Comparison of ENCODE assay signal across 8 cellular contexts in the genomic region with DNA sequence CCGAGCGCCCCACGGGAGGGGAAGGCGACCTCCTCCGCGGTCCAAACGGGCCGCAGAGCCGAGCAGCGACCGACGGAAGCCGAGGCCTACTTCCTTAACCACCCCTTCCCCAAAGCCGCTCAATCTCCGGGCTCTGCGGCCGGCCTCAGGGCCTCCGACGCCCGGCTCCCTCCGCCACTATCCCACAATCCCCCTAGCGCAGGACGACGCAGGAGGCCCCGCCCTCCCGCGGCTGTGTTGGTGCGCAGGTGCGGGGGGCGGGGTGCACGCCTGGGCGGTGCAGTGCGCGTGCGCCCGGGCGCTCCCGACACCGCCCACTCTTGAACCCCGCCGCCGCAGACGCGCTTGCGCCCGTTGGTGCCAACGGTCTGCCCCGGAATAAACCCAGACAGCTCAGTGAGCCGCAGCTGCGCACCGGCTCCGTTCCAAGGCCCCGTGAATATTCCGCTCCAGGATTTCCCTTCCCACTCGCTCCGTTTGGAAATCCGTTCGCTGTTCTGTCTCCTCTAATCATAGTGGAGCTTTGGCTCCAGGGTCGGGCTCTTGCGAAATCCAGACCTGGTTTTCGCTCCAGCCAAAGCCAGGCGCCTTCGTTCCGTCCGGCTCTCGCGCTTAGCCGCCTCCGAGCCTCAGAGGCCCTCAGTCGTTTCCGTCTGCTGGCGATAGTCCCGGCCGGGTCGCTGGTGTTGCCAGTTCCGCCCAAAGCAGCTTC. TPM values are rescaled to one million over a fixed set of nuclear protein-coding genes. Genes with fewer than 3 reads are reported as not detected.
DNase-seq lines count a peak whose midpoint lies in the region; FAIRE-seq and TF ChIP-seq lines count a peak whose summit lies in the region.

TSS of gene PPP6R1 (minus strand) at position 190 of the 712 bp plus-strand sequence. CDS start 11,914 bp downstream, outside the sequence.

- intact Hi-C loops in activated naive CD4-positive, alpha-beta T cell treated with anti-CD3 and anti-CD28 coated beads for 36 hours (cut with micrococcal nuclease) = loop anchor here (1.0 to 10.0 kb wide), 16 partner anchors 21 to 1124 kb away; partner anchors contain the start of genes CNOT3, FIZ1, HSPBP1 and ISOC2

- H3K4me2 ChIP-seq in neuronal stem cell (ENCODE audit: insufficient read depth, low read length, poor library complexity, severe bottlenecking) = peak within 1 kb of the TSS; percentile 82

- H4K91ac ChIP-seq in neuronal stem cell (ENCODE audit: low read depth, low read length, poor library complexity) = no peak within 1 kb of the TSS

- peak within 1 kb of the TSS; percentile 99 for H3K27ac Mint-ChIP-seq in activated naive CD4-positive, alpha-beta T cell treated with anti-CD3 and anti-CD28 coated beads for 36 hours

- H3K9me3 Mint-ChIP-seq in activated naive CD4-positive, alpha-beta T cell treated with anti-CD3 and anti-CD28 coated beads for 36 hours = no peaks in the 10 kb centered on the region

- H3K4me1 ChIP-seq in neuronal stem cell (ENCODE audit: control insufficient read depth in 2 of 2, insufficient read depth in 1 of 2, low read depth in 1 of 2, low read length in 2 of 2) = peaks cover 12 to 17% of the 10 kb centered on the region in 2 donors

- H3K18ac ChIP-seq in neuronal stem cell (ENCODE audit: low read length) = peak within 1 kb of the TSS; percentile 99

- no peak within 1 kb of the TSS for H4K8ac ChIP-seq in neuronal stem cell (ENCODE audit: low read depth, low read length)

- peak within 1 kb of the TSS; percentile 88 for H2AFZ ChIP-seq in neuronal stem cell (ENCODE audit: low read length)

- H3K4me3 Mint-ChIP-seq in activated naive CD4-positive, alpha-beta T cell treated with anti-CD3 and anti-CD28 coated beads for 36 hours = peak within 1 kb of the TSS; percentile 88

- peaks cover 16% of the 10 kb centered on the region for H3K4me1 Mint-ChIP-seq in activated naive CD4-positive, alpha-beta T cell treated with anti-CD3 and anti-CD28 coated beads for 36 hours (ENCODE audit: low read depth)

- H2AK5ac ChIP-seq in neuronal stem cell (ENCODE audit: low read depth, low read length) = peak within 1 kb of the TSS; percentile 74

- no peak within 1 kb of the TSS for H2BK120ac ChIP-seq in neuronal stem cell (ENCODE audit: low read depth, low read length)

- FAIRE-seq in frontal cortex (lab: Jason Lieb, UNC) = no peak

- H3K9ac ChIP-seq in neuronal stem cell (ENCODE audit: low read depth, low read length, poor library complexity) = peak within 1 kb of the TSS; percentile 97

- peaks cover 0 to 15% of the 10 kb centered on the region in 2 donors for H3K36me3 ChIP-seq in neuronal stem cell (replicated peaks in 1 of 2; ENCODE audit: control insufficient read depth in 2 of 2, insufficient read depth in 2 of 2, low read length in 2 of 2)

- peak within 1 kb of the TSS; percentile 80 for H2BK15ac ChIP-seq in neuronal stem cell (ENCODE audit: low read length)

- peak within 1 kb of the TSS; percentile 83 for H2BK5ac ChIP-seq in neuronal stem cell (ENCODE audit: low read length)

- H3K79me1 ChIP-seq in neuronal stem cell (ENCODE audit: low read depth, low read length) = peaks cover 15% of the 10 kb centered on the region

- H3K23ac ChIP-seq in neuronal stem cell (ENCODE audit: low read depth, low read length, poor library complexity) = peak within 1 kb of the TSS; percentile 98

- no peaks in the 10 kb centered on the region for H3K9me3 ChIP-seq in neuronal stem cell (replicated peaks in 1 of 2; ENCODE audit: control insufficient read depth in 2 of 2, insufficient read depth in 1 of 2, low read depth in 1 of 2, low read length in 2 of 2)

- peak; percentile 100 for DNase-seq in GM03348 (ENCODE audit: low spot score)
- DNase-seq in HFF-Myc (ENCODE audit: extremely low read depth, low read depth) = peak; percentile 99
- peak; percentile 98 for DNase-seq in NAMALWA (ENCODE audit: low spot score)
- DNase-seq in SK-N-DZ (ENCODE audit: low spot score) = peak; percentile 96
- DNase-seq in activated naive CD4-positive, alpha-beta T cell treated with anti-CD3 and anti-CD28 coated beads for 36 hours = peak; percentile 95
- peak; percentile 98 to 99 for DNase-seq in frontal cortex (ENCODE audit: low spot score in 2 of 2)
- peak; percentile 98 for DNase-seq in neuronal stem cell (ENCODE audit: low spot score)

- CTCF ChIA-PET in activated naive CD4-positive, alpha-beta T cell treated with anti-CD3 and anti-CD28 coated beads for 36 hours (lab: Charles Lee) = interaction anchor here (0.7 to 1.9 kb wide), 2 partner anchors 29 to 43 kb away, joined by 4 to 8 read pairs; no protein-coding TSS in a partner anchor

- H3K4me3 ChIP-seq in HFF-Myc (replicated peaks; ENCODE audit: low read depth, low read length) (peak within 1 kb of the TSS; percentile 87), neuronal stem cell (ENCODE audit: low read length in 2 of 2) (peak within 1 kb of the TSS; percentile 90 to 99)

- no peak for TF ChIP-seq CTCF in HFF-Myc (IDR thresholded peaks at IDR 0.05; ENCODE audit: low read depth, low read length, missing control alignments)
- no peak for TF ChIP-seq CTCF in subcutaneous adipose tissue (IDR thresholded peaks at IDR 0.05; ENCODE audit: low read depth)

- H3K14ac ChIP-seq in neuronal stem cell (ENCODE audit: low read length) = peak within 1 kb of the TSS; percentile 87

- H2BK12ac ChIP-seq in neuronal stem cell (ENCODE audit: low read length) = peak within 1 kb of the TSS; percentile 60

- no peaks in the 10 kb centered on the region for H3K27me3 Mint-ChIP-seq in activated naive CD4-positive, alpha-beta T cell treated with anti-CD3 and anti-CD28 coated beads for 36 hours (ENCODE audit: low read depth)

- WGBS in neuronal stem cell (ENCODE audit: extremely low coverage in 2 of 2, insufficient read length in 2 of 2, insufficient replicate concordance in 1 of 2), 2 donors = no CpG with 5 or more reads among the region's 76 CpGs

- H3K36me3 Mint-ChIP-seq in activated naive CD4-positive, alpha-beta T cell treated with anti-CD3 and anti-CD28 coated beads for 36 hours (ENCODE audit: low read depth) = peaks cover 45% of the 10 kb centered on the region

- H3K27me3 ChIP-seq in neuronal stem cell (ENCODE audit: control insufficient read depth in 3 of 3, insufficient read depth in 3 of 3, low read depth in 1 of 3, low read length in 3 of 3) = no peaks in the 10 kb centered on the region

- no peak within 1 kb of the TSS for H3K4ac ChIP-seq in neuronal stem cell (ENCODE audit: low read length)

- peak within 1 kb of the TSS; percentile 98 for H3K27ac ChIP-seq in neuronal stem cell (replicated peaks; ENCODE audit: low read length)

RNA-seq across cellular contexts. Expression of gene PPP6R1, which starts in this region (rescaled TPM):
- 13.9 and 15.3 TPM in 2 replicates for polyA plus RNA-seq in SK-N-DZ (2014; cell fraction: cytosol; rRNA removed)
- 22.0 and 32.5 TPM in 2 replicates for polyA plus RNA-seq in SK-N-DZ (2014; cell fraction: nucleus; rRNA removed)
- total RNA-seq in activated naive CD4-positive, alpha-beta T cell treated with anti-CD3 and anti-CD28 coated beads for 36 hours = 100 to 1,000 TPM; 166 to 174 TPM
- total RNA-seq in frontal cortex (11.0 TPM), subcutaneous adipose tissue (10 to 100 TPM; 23.6 to 42.8 (median 26.6) TPM)
- 33.0 TPM for polyA plus RNA-seq in neuronal stem cell (2013, experiment 1 of 2)
- polyA plus RNA-seq in neuronal stem cell (2013, experiment 2 of 2) = 32.6 TPM

Comparison
In these comparisons a context has a peak if more than half of its experiments do, and no peak if none do; other contexts are left out.
1. Peak in every context shown above with its lines: DNase-seq, H3K4me3 ChIP-seq and H3K27ac ChIP-seq.